In the genomic region with DNA sequence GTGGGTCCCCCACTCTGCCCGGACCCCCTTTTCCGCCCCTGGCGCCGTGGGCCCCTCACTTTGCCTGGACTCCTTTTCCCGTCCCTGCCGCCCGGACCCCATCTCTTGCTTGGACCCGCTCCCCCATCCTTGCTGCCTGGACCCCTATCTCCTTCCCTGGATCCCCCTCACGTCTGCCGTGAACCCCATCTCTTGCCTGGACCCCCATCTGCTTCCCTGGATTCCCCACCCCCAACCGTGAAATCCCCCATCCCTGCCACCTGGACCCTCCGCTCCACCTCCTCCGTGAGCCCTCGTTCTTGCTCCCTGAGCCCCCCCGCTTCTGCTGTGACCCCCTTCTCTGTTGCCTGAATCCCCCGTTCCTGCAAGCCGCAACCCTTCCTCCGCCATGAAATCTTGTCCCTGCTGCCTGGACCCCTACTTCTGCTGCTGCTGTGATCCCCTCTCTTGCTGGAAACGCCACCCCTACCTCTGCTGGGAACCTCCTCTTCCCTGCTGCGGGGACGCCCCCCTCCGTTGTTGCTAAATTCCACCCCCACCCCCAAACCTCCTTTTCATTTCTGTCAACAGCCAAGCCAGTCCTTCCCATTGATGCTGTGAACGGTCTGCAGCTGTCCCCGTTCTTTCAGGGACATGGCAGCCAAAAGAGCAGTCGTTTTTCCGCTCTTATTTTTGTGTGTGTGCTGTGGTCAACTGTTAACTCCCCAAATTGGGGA, we compare ENCODE assay signal across 8 cellular contexts. TPM values are rescaled to one million over a fixed set of nuclear protein-coding genes. Genes with fewer than 3 reads are reported as not detected.
DNase-seq lines count a peak whose midpoint lies in the region; ATAC-seq and TF ChIP-seq lines count a peak whose summit lies in the region.

No MANE protein-coding gene starts in this region.

- peak overlapping the region; percentile 55 for H2AFZ ChIP-seq in OCI-LY7 (ENCODE audit: low read length)

- H3K9me2 ChIP-seq in OCI-LY7 (ENCODE audit: insufficient read depth, low read length): no peaks in the 10 kb centered on the region

- H3K9me3 ChIP-seq in OCI-LY7 (ENCODE audit: low read length) (no peaks in the 10 kb centered on the region), mucosa of rectum (ENCODE audit: control insufficient read depth in 2 of 2, low read length in 2 of 2) (no peaks in the 10 kb centered on the region), uterus (no peaks in the 10 kb centered on the region)

- H4K20me1 ChIP-seq in OCI-LY7 (ENCODE audit: insufficient read depth, low read length): no peaks in the 10 kb centered on the region

- peaks cover 15% of the 10 kb centered on the region; the same call in 1 of the 2 replicates for H3K79me2 ChIP-seq in OCI-LY7 (ENCODE audit: insufficient read depth, low read depth, low read length)

- peak overlapping the region; percentile 79 for H3K4me2 ChIP-seq in OCI-LY7 (ENCODE audit: low read length)

- POLR2A ChIA-PET in OCI-LY7 (lab: Charles Lee): interaction anchor here (0.6 kb wide), 2 partner anchors 20 to 27 kb away, joined by 3 to 5 read pairs; no protein-coding TSS in a partner anchor

- H3K27me3 ChIP-seq in mucosa of rectum (ENCODE audit: control insufficient read depth in 2 of 2, insufficient read depth in 2 of 2, low read length in 2 of 2) (no peaks in the 10 kb centered on the region), uterus (no peaks in the 10 kb centered on the region)

- H3K27ac ChIP-seq in OCI-LY7 (ENCODE audit: low read depth, low read length, poor library complexity, severe bottlenecking) (no peak overlapping the region), coronary artery (peak overlapping the region; percentile 79 to 96), mucosa of rectum (ENCODE audit: low read depth in 2 of 2, low read length in 2 of 2) (peak overlapping the region; percentile 46 to 61), uterus (peak overlapping the region; percentile 93 to 99)

- H3K4me1 ChIP-seq in OCI-LY7 (ENCODE audit: insufficient read depth, low read length, poor library complexity, severe bottlenecking): peaks cover 23% of the 10 kb centered on the region
- H3K4me1 ChIP-seq in mucosa of rectum (ENCODE audit: control insufficient read depth in 2 of 2, insufficient read depth in 2 of 2, low read length in 2 of 2): peaks cover 10 to 18% of the 10 kb centered on the region in 2 donors
- peaks cover 10 to 16% of the 10 kb centered on the region in 2 donors for H3K4me1 ChIP-seq in uterus

- no TSS peak for BruUV-seq in OCI-LY7 (replicated peaks; lab: Mats Ljungman, UMichigan)

- TF ChIP-seq CTCF in GM10266 (IDR thresholded peaks at IDR 0.05; ENCODE audit: control insufficient read depth, insufficient read depth, low read depth, missing control alignments) (no peak), OCI-LY7 (conservative IDR thresholded peaks at IDR 0.05; ENCODE audit: low read length) (no peak), coronary artery (IDR thresholded peaks at IDR 0.05) (no peak), uterus (IDR thresholded peaks at IDR 0.05) (no peak)

- H3K4me3 ChIP-seq in OCI-LY7 (ENCODE audit: low read depth, low read length, poor library complexity, severe bottlenecking) (peak overlapping the region; percentile 77), coronary artery (peak overlapping the region; percentile 93), mucosa of rectum (ENCODE audit: low read length in 2 of 2) (peak overlapping the region; percentile 76 to 92), uterus (peak overlapping the region; percentile 72 to 94)

- intact Hi-C loops in OCI-LY7 (cut with micrococcal nuclease; ENCODE audit: unreplicated experiment): loop anchor here (2.0 kb wide), 1 partner anchor 27 kb away; the partner anchor contains the start of gene NDUFS7
- intact Hi-C loops in uterus (cut with DNase I; ENCODE audit: low total_unique reads): no loop called here

- DNase-seq in GM10266 (ENCODE audit: extremely low spot score) (peak; percentile 66), OCI-LY7 (ENCODE audit: low spot score) (peak; percentile 32), coronary artery (ENCODE audit: low spot score) (no peak), uterus (peak in 1 of 2 donors; percentile 35), NK-92 (lab: John Stamatoyannopoulos, UW; ENCODE audit: unreplicated experiment) (no peak), SHP77 (lab: John Stamatoyannopoulos, UW) (no peak)

- ATAC-seq in GM19035 (IDR thresholded peaks at IDR 0.05; ENCODE audit: unreplicated experiment): no peak

- H3K36me3 ChIP-seq in OCI-LY7 (ENCODE audit: insufficient read depth, low read length) (peaks cover 39% of the 10 kb centered on the region), mucosa of rectum (ENCODE audit: control insufficient read depth in 2 of 2, insufficient read depth in 2 of 2, low read length in 2 of 2) (peaks cover 18 to 21% of the 10 kb centered on the region in 2 donors), uterus (no peaks in the 10 kb centered on the region)

- TF ChIP-seq POLR2A in uterus (IDR thresholded peaks at IDR 0.05): no peak

- H3K9ac ChIP-seq in mucosa of rectum (ENCODE audit: low read depth in 1 of 2, low read length in 2 of 2): peak overlapping the region; percentile 47 to 73

- CTCF ChIA-PET in OCI-LY7 (lab: Charles Lee; ENCODE audit: unreplicated experiment): no interaction called here

RNA-seq across cellular contexts. Expression of gene NDUFS7, which starts 28.3 kb away (rescaled TPM):
- 125 and 132 TPM in 2 replicates for total RNA-seq in OCI-LY7 (2014; rRNA removed; shearing (Covaris generic))
- total RNA-seq in OCI-LY7 (2022): 147 and 148 TPM in 2 replicates
- total RNA-seq in uterus: 10 to 100 TPM; 39.2 to 65.5 (median 42.1) TPM

RNA-seq across cellular contexts. Expression of gene GAMT, which starts 45.9 kb away (rescaled TPM):
- total RNA-seq in OCI-LY7 (2014; rRNA removed; shearing (Covaris generic)): 9.7 and 14.4 TPM in 2 replicates
- total RNA-seq in OCI-LY7 (2022): 17.6 and 27.5 TPM in 2 replicates
- total RNA-seq in uterus: 10 to 100 TPM in 2 of 4 donors, 1 to 10 TPM in 2; 3.3 to 14.4 (median 8.4) TPM

RNA-seq across cellular contexts. Expression of gene DAZAP1, which starts 52.0 kb away (rescaled TPM):
- 170 and 210 TPM in 2 replicates for total RNA-seq in OCI-LY7 (2014; rRNA removed; shearing (Covaris generic))
- 373 and 383 TPM in 2 replicates for total RNA-seq in OCI-LY7 (2022)
- total RNA-seq in uterus: 100 to 1,000 TPM in 1 of 4 donors, 10 to 100 TPM in 1, 1 to 10 TPM in 2; 1.2 to 102 (median 23.8) TPM

Comparison
In these comparisons a context has a peak if more than half of its experiments do, and no peak if none do; other contexts are left out.
1. DNase-seq: peak in GM10266 (single experiment) and OCI-LY7 (single experiment); none in coronary artery (single experiment), NK-92 (single experiment) and SHP77 (0 of 2).
2. Peak in every context shown above with its lines, with median percentiles within 50 percentile points of each other: H3K4me3 ChIP-seq.